Comparison of ENCODE assay signal across 8 cellular contexts in the genomic region with DNA sequence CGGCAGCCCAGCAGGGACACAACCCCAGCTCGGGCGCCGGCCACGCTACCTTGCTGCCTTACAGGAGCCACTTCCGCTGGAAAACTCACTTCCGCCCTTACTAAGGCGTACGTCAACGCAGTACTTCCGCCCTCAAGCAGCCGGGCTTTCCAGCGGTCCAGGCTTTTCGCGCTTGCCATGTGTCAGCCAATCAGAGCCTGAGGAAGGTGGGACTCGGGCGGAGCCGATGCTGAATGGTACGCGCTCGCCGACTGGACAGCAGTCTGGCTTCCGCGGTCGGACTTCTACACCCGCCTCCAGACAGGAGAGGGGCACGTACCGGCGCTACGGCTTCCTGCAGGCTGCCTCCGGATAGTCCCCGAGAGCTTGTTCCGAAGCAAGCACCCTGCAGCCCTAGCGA. TPM values are rescaled to one million over a fixed set of nuclear protein-coding genes. Genes with fewer than 3 reads are reported as not detected.
DNase-seq lines count a peak whose midpoint lies in the region; ATAC-seq and TF ChIP-seq lines count a peak whose summit lies in the region.
"Not testable (repeated sequence)": the region's sequence is repeated elsewhere in the genome, so short reads cannot be mapped to it uniquely, and the experiment has no call there.

A gene (minus strand): TSS at position 52 of the 400 bp plus-strand sequence. CDS start 71 bp downstream, outside the sequence.
A gene (plus strand): TSS at position 261 of the 400 bp plus-strand sequence. CDS start 210 bp downstream, outside the sequence.

- not testable (repeated sequence) for H3K36me3 Mint-ChIP-seq in CD8-positive, alpha-beta T cell; activated T-cell treated with anti-CD3 and anti-CD28 coated beads, Interleukin-2, amount 50 U/mL, for 72 hours (ENCODE audit: insufficient read depth in 2 of 2); memory B cell

- H3K4me2 ChIP-seq in Karpas-422 (ENCODE audit: low read depth, low read length, poor library complexity, severe bottlenecking): peak within 1 kb of the TSS; percentile 35

- H3K9me3 Mint-ChIP-seq in CD8-positive, alpha-beta T cell; activated T-cell treated with anti-CD3 and anti-CD28 coated beads, Interleukin-2, amount 50 U/mL, for 72 hours; memory B cell: not testable (repeated sequence)

- H4K20me1 ChIP-seq in Karpas-422 (ENCODE audit: insufficient read depth, low read depth, low read length): not testable (repeated sequence)

- H3K79me2 ChIP-seq in Karpas-422 (ENCODE audit: low read length): not testable (repeated sequence)

- H3K27me3 ChIP-seq in CD8-positive, alpha-beta T cell (ENCODE audit: insufficient read depth, low read length); Karpas-422 (ENCODE audit: low read length); esophagus muscularis mucosa; spleen (replicated peaks in 1 of 7): not testable (repeated sequence)

- not testable (repeated sequence) for H3K9me2 ChIP-seq in Karpas-422 (replicated peaks; ENCODE audit: insufficient read depth, low read length)

- not testable (repeated sequence) for H3K9me3 ChIP-seq in CD8-positive, alpha-beta T cell (ENCODE audit: low read length); Karpas-422 (ENCODE audit: low read length); esophagus muscularis mucosa; spleen

- not testable (repeated sequence) for H2AFZ ChIP-seq in Karpas-422 (ENCODE audit: low read length)

- WGBS in esophagus muscularis mucosa: no CpG with 5 or more reads among the region's 34 CpGs
- no CpG with 5 or more reads among the region's 34 CpGs for WGBS in spleen, 5 donors

- H3K27ac Mint-ChIP-seq in CD8-positive, alpha-beta T cell; activated T-cell treated with anti-CD3 and anti-CD28 coated beads, Interleukin-2, amount 50 U/mL, for 72 hours; memory B cell: not testable (repeated sequence)

- not testable (repeated sequence) for H3K27ac ChIP-seq in CD8-positive, alpha-beta T cell (ENCODE audit: low read depth, low read length); Karpas-422 (ENCODE audit: low read length)
- H3K27ac ChIP-seq in esophagus muscularis mucosa (replicated peaks in 1 of 4): peak within 1 kb of the TSS in 2 of 4 donors; percentile 50 to 65
- H3K27ac ChIP-seq in spleen: peak within 1 kb of the TSS in 5 of 8 donors; percentile 60 to 80 (median 69)

- not testable (repeated sequence) for H3K4me3 Mint-ChIP-seq in CD8-positive, alpha-beta T cell; activated T-cell treated with anti-CD3 and anti-CD28 coated beads, Interleukin-2, amount 50 U/mL, for 72 hours; memory B cell

- ATAC-seq in CD8-positive, alpha-beta T cell: peak; percentile 86
- ATAC-seq in GM19438 (IDR thresholded peaks at IDR 0.05; ENCODE audit: low read depth, unreplicated experiment) (peak; percentile 92), HG02938 (IDR thresholded peaks at IDR 0.05; ENCODE audit: unreplicated experiment) (peak; percentile 83), memory B cell (ENCODE audit: low read depth) (peak; percentile 84)
- peak; percentile 87 to 90 for ATAC-seq in activated T-cell treated with anti-CD3 and anti-CD28 coated beads, Interleukin-2, amount 50 U/mL, for 72 hours (replicated peaks in 1 of 2)

- not testable (repeated sequence) for H3K4me1 ChIP-seq in CD8-positive, alpha-beta T cell (ENCODE audit: insufficient read depth, low read length); Karpas-422 (ENCODE audit: low read length); esophagus muscularis mucosa; spleen

- DNase-seq in CD8-positive, alpha-beta T cell; Karpas-422; activated T-cell treated with anti-CD3 and anti-CD28 coated beads, Interleukin-2, amount 50 U/mL, for 72 hours; esophagus muscularis mucosa (ENCODE audit: extremely low spot score); memory B cell (ENCODE audit: low spot score in 2 of 2); spleen: not testable (repeated sequence)

- POLR2A ChIA-PET in CD8-positive, alpha-beta T cell (lab: Charles Lee): not testable (repeated sequence)

- intact Hi-C loops in CD8-positive, alpha-beta T cell (cut with DNase I, micrococcal nuclease); esophagus muscularis mucosa (cut with DNase I); spleen (cut with DNase I; ENCODE audit: low total_unique reads): not testable (repeated sequence)

- H3K4me3 ChIP-seq in CD8-positive, alpha-beta T cell (ENCODE audit: low read depth, low read length): not testable (repeated sequence)
- peak within 1 kb of the TSS; percentile 45; the same call in 1 of the 2 replicates for H3K4me3 ChIP-seq in Karpas-422 (ENCODE audit: low read length)
- peak within 1 kb of the TSS; percentile 46 to 53 (median 50) for H3K4me3 ChIP-seq in esophagus muscularis mucosa
- H3K4me3 ChIP-seq in spleen: peak within 1 kb of the TSS in 7 of 8 donors; percentile 37 to 66 (median 42)

- not testable (repeated sequence) for H3K4me1 Mint-ChIP-seq in CD8-positive, alpha-beta T cell (ENCODE audit: low read depth); activated T-cell treated with anti-CD3 and anti-CD28 coated beads, Interleukin-2, amount 50 U/mL, for 72 hours (ENCODE audit: low read depth); memory B cell

- not testable (repeated sequence) for TF ChIP-seq EP300 in esophagus muscularis mucosa (IDR thresholded peaks at IDR 0.05)

- not testable (repeated sequence) for TF ChIP-seq POLR2A in esophagus muscularis mucosa (IDR thresholded peaks at IDR 0.05; ENCODE audit: low read depth); spleen (IDR thresholded peaks at IDR 0.05)

- H3K27me3 Mint-ChIP-seq in CD8-positive, alpha-beta T cell (ENCODE audit: low read depth); activated T-cell treated with anti-CD3 and anti-CD28 coated beads, Interleukin-2, amount 50 U/mL, for 72 hours (ENCODE audit: low read depth); memory B cell: not testable (repeated sequence)

- not testable (repeated sequence) for H3K36me3 ChIP-seq in CD8-positive, alpha-beta T cell (ENCODE audit: insufficient read depth, low read length); Karpas-422 (ENCODE audit: insufficient read depth, low read length); esophagus muscularis mucosa; spleen

- CTCF ChIA-PET in CD8-positive, alpha-beta T cell (lab: Charles Lee): not testable (repeated sequence)

- H3K9ac ChIP-seq in Karpas-422 (ENCODE audit: low read length): peak within 1 kb of the TSS; percentile 44; the same call in 1 of the 2 replicates

- TF ChIP-seq CTCF in CD8-positive, alpha-beta T cell (IDR thresholded peaks at IDR 0.05); esophagus muscularis mucosa (IDR thresholded peaks at IDR 0.05); spleen (IDR thresholded peaks at IDR 0.05 in 8 of 11, conservative IDR thresholded peaks at IDR 0.05 in 3 of 11): not testable (repeated sequence)

RNA-seq across cellular contexts. Expression of the first gene that starts in this region (rescaled TPM):
- 10 to 100 TPM; 55.5 to 56.2 TPM for total RNA-seq in CD8-positive, alpha-beta T cell
- 98.5 and 166 TPM in 2 replicates for total RNA-seq in Karpas-422 (2014; rRNA removed; shearing (Covaris generic); ENCODE audit: low replicate concordance)
- total RNA-seq in activated T-cell treated with anti-CD3 and anti-CD28 coated beads, Interleukin-2, amount 50 U/mL, for 72 hours: 10 to 100 TPM; 73.7 to 87.3 TPM
- total RNA-seq in esophagus muscularis mucosa (100 to 1,000 TPM in 2 of 4 donors, 10 to 100 TPM in 2; 43.4 to 205 (median 116) TPM), spleen (100 to 1,000 TPM in 4 of 7 donors, 10 to 100 TPM in 3; 51.0 to 391 (median 105) TPM)
- polyA plus RNA-seq in spleen: 100 to 1,000 TPM; 262 to 413 (median 307) TPM

RNA-seq across cellular contexts. Expression of the second gene that starts in this region (rescaled TPM):
- 10 to 100 TPM; 22.7 to 23.1 TPM for total RNA-seq in CD8-positive, alpha-beta T cell
- 18.3 and 101 TPM in 2 replicates for total RNA-seq in Karpas-422 (2014; rRNA removed; shearing (Covaris generic); ENCODE audit: low replicate concordance)
- 100 to 1,000 TPM in 1 of 2 donors, 10 to 100 TPM in 1; 48.1 to 129 TPM for total RNA-seq in activated T-cell treated with anti-CD3 and anti-CD28 coated beads, Interleukin-2, amount 50 U/mL, for 72 hours
- total RNA-seq in esophagus muscularis mucosa (10 to 100 TPM; 12.9 to 27.1 (median 23.1) TPM), spleen (10 to 100 TPM; 49.0 to 91.4 (median 67.6) TPM)
- 10 to 100 TPM; 73.6 to 77.2 (median 75.1) TPM for polyA plus RNA-seq in spleen
